ENCODE assay signal across 1 cellular context in genomic region chr3:14891135-14892132, GRCh38.
A peak's percentile ranks its signal among the peaks of the same experiment; 100 is the strongest.
TF ChIP-seq lines count a peak whose summit lies in the region.

No MANE protein-coding gene starts in this region.

TF ChIP-seq in K562, 482 proteins besides CTCF, POLR2A, EP300 and RAD21:
- TF ChIP-seq, protein P1, sequence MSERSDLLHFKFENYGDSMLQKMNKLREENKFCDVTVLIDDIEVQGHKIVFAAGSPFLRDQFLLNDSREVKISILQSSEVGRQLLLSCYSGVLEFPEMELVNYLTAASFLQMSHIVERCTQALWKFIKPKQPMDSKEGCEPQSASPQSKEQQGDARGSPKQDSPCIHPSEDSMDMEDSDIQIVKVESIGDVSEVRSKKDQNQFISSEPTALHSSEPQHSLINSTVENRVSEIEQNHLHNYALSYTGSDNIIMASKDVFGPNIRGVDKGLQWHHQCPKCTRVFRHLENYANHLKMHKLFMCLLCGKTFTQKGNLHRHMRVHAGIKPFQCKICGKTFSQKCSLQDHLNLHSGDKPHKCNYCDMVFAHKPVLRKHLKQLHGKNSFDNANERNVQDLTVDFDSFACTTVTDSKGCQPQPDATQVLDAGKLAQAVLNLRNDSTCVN (CRISPR knock-in tag; IDR thresholded peaks at IDR 0.05), result 0 out of 2 replicates have a peak, but pooled peaks have one; percentile 48
- no peak for TF ChIP-seq CHAMP1 (IDR thresholded peaks at IDR 0.05)
- peak; percentile 72 for TF ChIP-seq ZNF239 (CRISPR knock-in tag; IDR thresholded peaks at IDR 0.05)
